ENCODE assay signal across 1 cellular context in the genomic region with DNA sequence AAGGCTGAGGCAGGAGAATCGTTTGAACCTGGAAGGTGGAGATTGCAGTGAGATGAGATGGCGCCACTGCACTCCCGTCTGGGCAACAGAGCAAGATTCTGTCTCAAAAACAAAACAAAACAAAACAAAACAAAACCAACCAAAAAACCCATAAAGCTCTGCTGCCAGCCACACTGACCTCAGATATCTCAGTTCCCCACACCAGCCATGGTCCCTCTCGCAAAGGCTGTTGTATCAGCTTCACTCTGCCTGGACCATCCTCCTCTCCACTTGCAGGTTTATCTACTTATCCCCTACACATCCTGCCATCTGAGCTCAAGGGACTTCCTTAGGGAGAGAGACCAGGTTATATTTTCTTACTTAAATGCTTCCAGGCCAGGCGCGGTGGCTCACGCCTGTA.
TF ChIP-seq lines count a peak whose summit lies in the region.

No MANE protein-coding gene starts in this region.

TF ChIP-seq in GM12878, 131 proteins besides CTCF, POLR2A, EP300 and RAD21 (continued from another document):
- TF ChIP-seq SPI1 (IDR thresholded peaks at IDR 0.05; ENCODE audit: borderline replicate concordance, insufficient read depth, low read depth, low read length), result peak; percentile 82; the same call in 1 of the 2 replicates
- TF ChIP-seq RUNX3 (IDR thresholded peaks at IDR 0.05; ENCODE audit: low read length), result peak; percentile 37
- no peak for TF ChIP-seq MYC (IDR thresholded peaks at IDR 0.05; ENCODE audit: insufficient read depth, insufficient read length, insufficient replicate concordance, low read length, severe bottlenecking)
- no peak for TF ChIP-seq HDAC6 (IDR thresholded peaks at IDR 0.05; ENCODE audit: unreplicated experiment)
- TF ChIP-seq ZNF622 (IDR thresholded peaks at IDR 0.05), result no peak
- no peak for TF ChIP-seq CBX3 (IDR thresholded peaks at IDR 0.05; ENCODE audit: borderline replicate concordance, low read depth)
- TF ChIP-seq, protein P1, sequence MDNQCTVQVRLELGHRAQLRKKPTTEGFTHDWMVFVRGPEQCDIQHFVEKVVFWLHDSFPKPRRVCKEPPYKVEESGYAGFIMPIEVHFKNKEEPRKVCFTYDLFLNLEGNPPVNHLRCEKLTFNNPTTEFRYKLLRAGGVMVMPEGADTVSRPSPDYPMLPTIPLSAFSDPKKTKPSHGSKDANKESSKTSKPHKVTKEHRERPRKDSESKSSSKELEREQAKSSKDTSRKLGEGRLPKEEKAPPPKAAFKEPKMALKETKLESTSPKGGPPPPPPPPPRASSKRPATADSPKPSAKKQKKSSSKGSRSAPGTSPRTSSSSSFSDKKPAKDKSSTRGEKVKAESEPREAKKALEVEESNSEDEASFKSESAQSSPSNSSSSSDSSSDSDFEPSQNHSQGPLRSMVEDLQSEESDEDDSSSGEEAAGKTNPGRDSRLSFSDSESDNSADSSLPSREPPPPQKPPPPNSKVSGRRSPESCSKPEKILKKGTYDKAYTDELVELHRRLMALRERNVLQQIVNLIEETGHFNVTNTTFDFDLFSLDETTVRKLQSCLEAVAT (IDR thresholded peaks at IDR 0.05), result 0 out of 2 replicates have a peak, but pooled peaks have one; percentile 41
- TF ChIP-seq ZBED1 (IDR thresholded peaks at IDR 0.05; ENCODE audit: borderline replicate concordance), result no peak
